ENCODE assay signal across 9 cellular contexts in genomic region chr14:105069887-105070759, GRCh38. TPM values are rescaled to one million over a fixed set of nuclear protein-coding genes. Genes with fewer than 3 reads are reported as not detected.
DNase-seq lines count a peak whose midpoint lies in the region; ATAC-seq and TF ChIP-seq lines count a peak whose summit lies in the region.
"Had no signal": no experiment of that assay in that cellular context is flagged by ENCODE, and none has a peak within 500 bp of the region (broad histone marks: within the 10 kb centered on the region; RNA-seq: fewer than 3 reads in every experiment).

No MANE protein-coding gene starts in this region.

- no peaks in the 10 kb centered on the region for H3K27me3 Mint-ChIP-seq in activated naive CD4-positive, alpha-beta T cell treated with anti-CD3 and anti-CD28 coated beads, Interleukin-2, amount 50 U/mL, for 24 hours

- H3K4me1 Mint-ChIP-seq in activated naive CD4-positive, alpha-beta T cell treated with anti-CD3 and anti-CD28 coated beads, Interleukin-2, amount 50 U/mL, for 24 hours: peaks cover 38% of the 10 kb centered on the region

- peak; percentile 44 for ATAC-seq in GM18909 (IDR thresholded peaks at IDR 0.05; ENCODE audit: poor library complexity, unreplicated experiment)
- ATAC-seq in HG03342 (IDR thresholded peaks at IDR 0.05; ENCODE audit: unreplicated experiment): peak; percentile 37
- no peak for ATAC-seq in GM18858 (IDR thresholded peaks at IDR 0.05; ENCODE audit: unreplicated experiment)

- no peaks in the 10 kb centered on the region for H3K9me3 ChIP-seq in sigmoid colon
- H3K9me3 ChIP-seq: pancreas had no signal

- H3K27ac ChIP-seq in sigmoid colon: peak overlapping the region in 2 of 4 donors; percentile 2 to 37

- no peak overlapping the region for H3K4me3 ChIP-seq in sigmoid colon
- H3K4me3 ChIP-seq: pancreas had no signal

- H3K36me3 Mint-ChIP-seq in activated naive CD4-positive, alpha-beta T cell treated with anti-CD3 and anti-CD28 coated beads, Interleukin-2, amount 50 U/mL, for 24 hours: no peaks in the 10 kb centered on the region

- peak; percentile 42 to 47 for DNase-seq in AML-193 (lab: John Stamatoyannopoulos, UW)
- DNase-seq in sigmoid colon: peak; percentile 74
- DNase-seq in DMS53 treated with DMSO at 0.1 percent for 48 hours (lab: John Stamatoyannopoulos, UW; ENCODE audit: unreplicated experiment): no peak
- DNase-seq in iPS-NIHi7 (ENCODE audit: extremely low spot score): no peak
- DNase-seq: pancreas had no signal

- H3K9me3 Mint-ChIP-seq in activated naive CD4-positive, alpha-beta T cell treated with anti-CD3 and anti-CD28 coated beads, Interleukin-2, amount 50 U/mL, for 24 hours: no peaks in the 10 kb centered on the region

- WGBS in sigmoid colon, 2 donors: 64 to 66% methylated on average over 20 of the region's 20 CpGs

- H3K4me3 Mint-ChIP-seq in activated naive CD4-positive, alpha-beta T cell treated with anti-CD3 and anti-CD28 coated beads, Interleukin-2, amount 50 U/mL, for 24 hours: no peak overlapping the region

- peak in 1 of 4 donors; percentile 5 for TF ChIP-seq EP300 in sigmoid colon (IDR thresholded peaks at IDR 0.05)

- intact Hi-C loops in sigmoid colon (cut with DNase I): no loop called here

- peak overlapping the region; percentile 59 for H3K27ac Mint-ChIP-seq in activated naive CD4-positive, alpha-beta T cell treated with anti-CD3 and anti-CD28 coated beads, Interleukin-2, amount 50 U/mL, for 24 hours

- no peak for TF ChIP-seq CTCF in sigmoid colon (IDR thresholded peaks at IDR 0.05)

- H3K27me3 ChIP-seq in sigmoid colon: peaks cover 17 to 86% (median 43%) of the 10 kb centered on the region in 3 donors
- H3K27me3 ChIP-seq: pancreas had no signal

- H3K36me3 ChIP-seq in sigmoid colon: no peaks in the 10 kb centered on the region
- H3K36me3 ChIP-seq: pancreas had no signal

- H3K4me1 ChIP-seq in sigmoid colon: no peaks in the 10 kb centered on the region
- H3K4me1 ChIP-seq: pancreas had no signal

- TF ChIP-seq POLR2A in sigmoid colon (IDR thresholded peaks at IDR 0.05): no peak

RNA-seq across cellular contexts. Expression of gene GPR132, which starts 4.9 kb away (rescaled TPM):
- total RNA-seq in sigmoid colon: 1 to 10 TPM; 1.8 to 2.3 (median 2.0) TPM
- polyA plus RNA-seq in sigmoid colon: 1 to 10 TPM in 2 of 3 donors, under 1 TPM in 1; 0.60 to 8.4 (median 1.4) TPM

RNA-seq across cellular contexts. Expression of gene CDCA4, which starts 49.2 kb away (rescaled TPM):
- total RNA-seq in sigmoid colon: 1 to 10 TPM; 5.0 to 7.6 (median 5.6) TPM
- 10 to 100 TPM in 1 of 3 donors, 1 to 10 TPM in 2; 2.4 to 11.3 (median 3.9) TPM for polyA plus RNA-seq in sigmoid colon

Comparison
In these comparisons a context has a peak if more than half of its experiments do, and no peak if none do; other contexts are left out.
1. DNase-seq: peak in AML-193 (2 of 2) and sigmoid colon (single experiment); none in DMS53 treated with DMSO at 0.1 percent for 48 hours (single experiment) and iPS-NIHi7 (single experiment).